ENCODE assay signal across 7 cellular contexts in the genomic region with DNA sequence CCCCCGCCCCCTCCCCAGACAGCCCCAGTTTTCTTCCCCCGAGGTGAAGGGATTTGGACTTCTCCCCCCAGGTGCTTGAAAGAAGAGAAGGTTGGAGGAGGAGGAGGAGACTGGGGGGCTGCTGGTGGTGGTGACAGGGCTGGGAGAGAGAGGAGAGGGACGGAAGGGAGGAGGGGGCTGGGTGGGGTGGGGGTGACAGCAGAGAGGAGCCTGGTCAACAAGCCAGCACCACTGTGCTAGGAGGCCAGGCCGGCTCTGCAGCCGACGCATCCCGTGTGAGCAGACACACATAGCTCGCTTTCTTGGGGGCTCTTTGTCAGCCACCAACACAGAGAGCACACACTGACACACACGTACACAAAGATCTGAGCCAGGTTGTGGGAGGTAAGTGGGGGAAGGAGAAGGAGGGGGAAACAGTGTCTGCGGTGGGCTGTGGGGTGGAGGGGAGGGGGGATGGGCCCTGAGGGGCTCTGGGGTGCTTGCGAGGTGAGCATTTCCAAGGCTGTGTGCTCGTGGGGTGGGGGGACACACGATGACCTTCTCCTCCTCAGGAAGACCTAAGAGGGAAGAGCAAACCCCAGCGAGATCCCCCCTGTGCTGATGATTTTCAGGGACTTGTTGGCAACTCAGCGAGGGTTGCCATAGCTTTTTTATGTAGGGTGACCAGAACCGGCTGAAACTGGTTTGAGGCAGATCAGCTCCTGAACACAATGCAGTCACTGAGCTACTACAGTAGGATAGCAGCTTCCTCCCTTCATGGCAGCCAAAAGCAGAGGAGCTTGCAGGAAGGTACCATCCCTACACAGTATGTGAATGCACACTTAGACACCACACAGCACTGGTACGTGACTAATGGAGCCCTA. TPM values are rescaled to one million over a fixed set of nuclear protein-coding genes. Genes with fewer than 3 reads are reported as not detected.
DNase-seq lines count a peak whose midpoint lies in the region; ATAC-seq and TF ChIP-seq lines count a peak whose summit lies in the region.

A gene with protein sequence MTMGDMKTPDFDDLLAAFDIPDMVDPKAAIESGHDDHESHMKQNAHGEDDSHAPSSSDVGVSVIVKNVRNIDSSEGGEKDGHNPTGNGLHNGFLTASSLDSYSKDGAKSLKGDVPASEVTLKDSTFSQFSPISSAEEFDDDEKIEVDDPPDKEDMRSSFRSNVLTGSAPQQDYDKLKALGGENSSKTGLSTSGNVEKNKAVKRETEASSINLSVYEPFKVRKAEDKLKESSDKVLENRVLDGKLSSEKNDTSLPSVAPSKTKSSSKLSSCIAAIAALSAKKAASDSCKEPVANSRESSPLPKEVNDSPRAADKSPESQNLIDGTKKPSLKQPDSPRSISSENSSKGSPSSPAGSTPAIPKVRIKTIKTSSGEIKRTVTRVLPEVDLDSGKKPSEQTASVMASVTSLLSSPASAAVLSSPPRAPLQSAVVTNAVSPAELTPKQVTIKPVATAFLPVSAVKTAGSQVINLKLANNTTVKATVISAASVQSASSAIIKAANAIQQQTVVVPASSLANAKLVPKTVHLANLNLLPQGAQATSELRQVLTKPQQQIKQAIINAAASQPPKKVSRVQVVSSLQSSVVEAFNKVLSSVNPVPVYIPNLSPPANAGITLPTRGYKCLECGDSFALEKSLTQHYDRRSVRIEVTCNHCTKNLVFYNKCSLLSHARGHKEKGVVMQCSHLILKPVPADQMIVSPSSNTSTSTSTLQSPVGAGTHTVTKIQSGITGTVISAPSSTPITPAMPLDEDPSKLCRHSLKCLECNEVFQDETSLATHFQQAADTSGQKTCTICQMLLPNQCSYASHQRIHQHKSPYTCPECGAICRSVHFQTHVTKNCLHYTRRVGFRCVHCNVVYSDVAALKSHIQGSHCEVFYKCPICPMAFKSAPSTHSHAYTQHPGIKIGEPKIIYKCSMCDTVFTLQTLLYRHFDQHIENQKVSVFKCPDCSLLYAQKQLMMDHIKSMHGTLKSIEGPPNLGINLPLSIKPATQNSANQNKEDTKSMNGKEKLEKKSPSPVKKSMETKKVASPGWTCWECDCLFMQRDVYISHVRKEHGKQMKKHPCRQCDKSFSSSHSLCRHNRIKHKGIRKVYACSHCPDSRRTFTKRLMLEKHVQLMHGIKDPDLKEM (N-terminal part only) (plus strand): TSS at position 732 of the 863 bp plus-strand sequence. CDS start 53,411 bp downstream, outside the sequence.

- ATAC-seq in HG02884 (IDR thresholded peaks at IDR 0.05; ENCODE audit: unreplicated experiment), result no peak
- ATAC-seq in GM19467 (IDR thresholded peaks at IDR 0.05; ENCODE audit: unreplicated experiment), result no peak

- TF ChIP-seq CTCF in neural cell (IDR thresholded peaks at IDR 0.05; ENCODE audit: poor library complexity, severe bottlenecking), result no peak

- no peaks in the 10 kb centered on the region for H3K9me2 ChIP-seq in neural cell (ENCODE audit: insufficient read depth, low read length)

- H3K4me1 Mint-ChIP-seq in activated T-helper 2 cell treated with anti-CD3 and anti-CD28 coated beads, Interferon-gamma antibody, Interleukin-2, Interleukin-4, amounts not matched to agents 10 μg/mL and 5 μg/mL and 100 μg/mL, durations not matched to agents 14 hours and 24 hours and 36 hours (ENCODE audit: low read depth), result peaks cover 4% of the 10 kb centered on the region

- in situ Hi-C loops in G401 (cut with HindIII; ENCODE audit: low sequenced_read_pairs), result no loop called here

- peaks cover 5% of the 10 kb centered on the region for H3K9me3 ChIP-seq in neural cell (ENCODE audit: low read length)

- H4K20me1 ChIP-seq in neural cell (ENCODE audit: insufficient read depth), result no peaks in the 10 kb centered on the region

- peak within 1 kb of the TSS; percentile 65 for H3K4me3 ChIP-seq in neural cell (ENCODE audit: low read length)

- TF ChIP-seq EP300 in neural cell (conservative IDR thresholded peaks at IDR 0.05; ENCODE audit: poor library complexity, severe bottlenecking), result peak; percentile 73

- H3K36me3 ChIP-seq in neural cell (ENCODE audit: insufficient read depth, low read length), result peaks cover 12% of the 10 kb centered on the region

- H3F3A ChIP-seq in neural cell (ENCODE audit: insufficient read depth, low read length, poor library complexity, severe bottlenecking), result peaks cover 11% of the 10 kb centered on the region

- H3K4me2 ChIP-seq in neural cell (ENCODE audit: low read length), result peak within 1 kb of the TSS; percentile 96

- peak within 1 kb of the TSS; percentile 27 for H3K4me3 Mint-ChIP-seq in activated T-helper 2 cell treated with anti-CD3 and anti-CD28 coated beads, Interferon-gamma antibody, Interleukin-2, Interleukin-4, amounts not matched to agents 10 μg/mL and 5 μg/mL and 100 μg/mL, durations not matched to agents 14 hours and 24 hours and 36 hours (ENCODE audit: low read depth)

- no peaks in the 10 kb centered on the region for H3K9me3 Mint-ChIP-seq in activated T-helper 2 cell treated with anti-CD3 and anti-CD28 coated beads, Interferon-gamma antibody, Interleukin-2, Interleukin-4, amounts not matched to agents 10 μg/mL and 5 μg/mL and 100 μg/mL, durations not matched to agents 14 hours and 24 hours and 36 hours

- peak within 1 kb of the TSS; percentile 97 for H3K27ac ChIP-seq in neural cell (ENCODE audit: low read length)

- intact Hi-C loops in activated T-helper 2 cell treated with anti-CD3 and anti-CD28 coated beads, Interferon-gamma antibody, Interleukin-2, Interleukin-4, amounts not matched to agents 10 μg/mL and 5 μg/mL and 100 μg/mL, durations not matched to agents 14 hours and 24 hours and 36 hours (cut with micrococcal nuclease), result no loop called here

- peak; percentile 85 for DNase-seq in G401 (ENCODE audit: low spot score)
- peak; percentile 41 for DNase-seq in NCI-H187 treated with DMSO at 0.1 percent for 48 hours (lab: John Stamatoyannopoulos, UW)
- no peak for DNase-seq in activated T-helper 2 cell treated with anti-CD3 and anti-CD28 coated beads, Interferon-gamma antibody, Interleukin-2, Interleukin-4, amounts not matched to agents 10 μg/mL and 5 μg/mL and 100 μg/mL, durations not matched to agents 14 hours and 24 hours and 36 hours (ENCODE audit: low spot score)
- DNase-seq in germinal center (ENCODE audit: low spot score), result peak; percentile 17

- H3K27me3 ChIP-seq in neural cell (ENCODE audit: insufficient read depth, low read depth, low read length), result no peaks in the 10 kb centered on the region

- no peak within 1 kb of the TSS for H3K27ac Mint-ChIP-seq in activated T-helper 2 cell treated with anti-CD3 and anti-CD28 coated beads, Interferon-gamma antibody, Interleukin-2, Interleukin-4, amounts not matched to agents 10 μg/mL and 5 μg/mL and 100 μg/mL, durations not matched to agents 14 hours and 24 hours and 36 hours

- peaks cover 82% of the 10 kb centered on the region for H3K79me2 ChIP-seq in neural cell (replicated peaks; ENCODE audit: insufficient read depth, low read length)

- H3K9ac ChIP-seq in neural cell (ENCODE audit: low read length), result peak within 1 kb of the TSS; percentile 85

- peaks cover 61% of the 10 kb centered on the region for H3K27me3 Mint-ChIP-seq in activated T-helper 2 cell treated with anti-CD3 and anti-CD28 coated beads, Interferon-gamma antibody, Interleukin-2, Interleukin-4, amounts not matched to agents 10 μg/mL and 5 μg/mL and 100 μg/mL, durations not matched to agents 14 hours and 24 hours and 36 hours (ENCODE audit: low read depth)

- peaks cover 3% of the 10 kb centered on the region for H3K36me3 Mint-ChIP-seq in activated T-helper 2 cell treated with anti-CD3 and anti-CD28 coated beads, Interferon-gamma antibody, Interleukin-2, Interleukin-4, amounts not matched to agents 10 μg/mL and 5 μg/mL and 100 μg/mL, durations not matched to agents 14 hours and 24 hours and 36 hours (ENCODE audit: low read depth)

- TF ChIP-seq RAD21 in neural cell (conservative IDR thresholded peaks at IDR 0.05), result peak; percentile 20

- peak within 1 kb of the TSS; percentile 56 for H2AFZ ChIP-seq in neural cell (ENCODE audit: low read depth, low read length)

TF ChIP-seq in neural cell, 6 proteins besides CTCF, POLR2A, EP300 and RAD21:
- TF ChIP-seq, protein P1, sequence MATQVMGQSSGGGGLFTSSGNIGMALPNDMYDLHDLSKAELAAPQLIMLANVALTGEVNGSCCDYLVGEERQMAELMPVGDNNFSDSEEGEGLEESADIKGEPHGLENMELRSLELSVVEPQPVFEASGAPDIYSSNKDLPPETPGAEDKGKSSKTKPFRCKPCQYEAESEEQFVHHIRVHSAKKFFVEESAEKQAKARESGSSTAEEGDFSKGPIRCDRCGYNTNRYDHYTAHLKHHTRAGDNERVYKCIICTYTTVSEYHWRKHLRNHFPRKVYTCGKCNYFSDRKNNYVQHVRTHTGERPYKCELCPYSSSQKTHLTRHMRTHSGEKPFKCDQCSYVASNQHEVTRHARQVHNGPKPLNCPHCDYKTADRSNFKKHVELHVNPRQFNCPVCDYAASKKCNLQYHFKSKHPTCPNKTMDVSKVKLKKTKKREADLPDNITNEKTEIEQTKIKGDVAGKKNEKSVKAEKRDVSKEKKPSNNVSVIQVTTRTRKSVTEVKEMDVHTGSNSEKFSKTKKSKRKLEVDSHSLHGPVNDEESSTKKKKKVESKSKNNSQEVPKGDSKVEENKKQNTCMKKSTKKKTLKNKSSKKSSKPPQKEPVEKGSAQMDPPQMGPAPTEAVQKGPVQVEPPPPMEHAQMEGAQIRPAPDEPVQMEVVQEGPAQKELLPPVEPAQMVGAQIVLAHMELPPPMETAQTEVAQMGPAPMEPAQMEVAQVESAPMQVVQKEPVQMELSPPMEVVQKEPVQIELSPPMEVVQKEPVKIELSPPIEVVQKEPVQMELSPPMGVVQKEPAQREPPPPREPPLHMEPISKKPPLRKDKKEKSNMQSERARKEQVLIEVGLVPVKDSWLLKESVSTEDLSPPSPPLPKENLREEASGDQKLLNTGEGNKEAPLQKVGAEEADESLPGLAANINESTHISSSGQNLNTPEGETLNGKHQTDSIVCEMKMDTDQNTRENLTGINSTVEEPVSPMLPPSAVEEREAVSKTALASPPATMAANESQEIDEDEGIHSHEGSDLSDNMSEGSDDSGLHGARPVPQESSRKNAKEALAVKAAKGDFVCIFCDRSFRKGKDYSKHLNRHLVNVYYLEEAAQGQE (IDR thresholded peaks at IDR 0.05; ENCODE audit: borderline replicate concordance), result peak; percentile 81
- TF ChIP-seq POLR2AphosphoS5 (IDR thresholded peaks at IDR 0.05) (peak; percentile 91), MXI1 (conservative IDR thresholded peaks at IDR 0.05; ENCODE audit: poor library complexity, severe bottlenecking) (no peak)

RNA-seq across cellular contexts. Expression of the gene that starts here (rescaled TPM):
- 19.5 and 21.9 TPM in 2 replicates for total RNA-seq in G401 (2014; rRNA removed; shearing (Covaris generic))
- total RNA-seq in activated T-helper 2 cell treated with anti-CD3 and anti-CD28 coated beads, Interferon-gamma antibody, Interleukin-2, Interleukin-4, amounts not matched to agents 10 μg/mL and 5 μg/mL and 100 μg/mL, durations not matched to agents 14 hours and 24 hours and 36 hours, result 3.7 and 4.3 TPM in 2 replicates
- 119 and 132 TPM in 2 replicates for polyA plus RNA-seq in neural cell
- polyA minus RNA-seq in neural cell, result 405 and 429 TPM in 2 replicates
